ENCODE assay signal across 1 cellular context in the genomic region with DNA sequence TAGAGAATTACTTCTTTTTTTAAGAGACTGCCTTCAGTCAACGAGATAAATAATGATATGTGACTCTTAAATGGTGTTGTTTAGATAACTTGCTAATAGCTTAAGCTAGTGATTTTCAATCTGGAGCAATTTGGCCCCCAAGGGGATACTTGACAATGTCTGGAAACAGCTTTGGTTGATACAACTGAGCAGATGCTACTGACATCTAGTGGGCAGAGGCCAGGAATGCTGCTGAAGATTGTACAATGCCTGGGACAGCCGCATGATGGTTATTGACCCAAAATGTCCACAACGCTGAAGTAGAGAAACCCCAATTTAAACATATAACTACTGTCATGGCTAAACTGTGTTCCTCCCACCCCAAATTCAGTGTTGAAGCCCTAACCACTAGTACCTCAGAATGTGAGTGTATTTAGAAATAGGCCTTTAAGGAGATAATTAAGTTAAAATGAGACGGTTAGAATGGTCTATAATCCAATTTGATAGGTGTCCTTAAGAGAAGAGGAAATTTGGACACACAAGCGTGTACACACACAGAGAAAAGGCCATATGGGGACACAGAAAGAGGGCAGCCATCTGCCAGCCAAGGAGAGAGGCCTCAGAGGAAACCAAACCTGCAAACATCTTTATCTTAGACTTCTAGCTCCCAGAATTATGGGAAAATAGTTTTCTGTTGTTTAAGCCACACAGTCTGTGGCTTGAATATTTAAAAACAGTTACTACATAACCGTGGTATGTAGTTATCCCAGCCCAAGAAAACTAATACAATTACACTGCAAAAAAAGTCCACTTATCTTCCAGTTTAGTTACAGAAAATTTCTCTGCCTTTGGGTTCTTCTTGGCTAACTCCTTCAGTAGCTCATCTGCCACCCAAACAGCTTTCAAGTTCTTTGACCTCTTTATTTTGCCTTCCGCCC.
TF ChIP-seq lines count a peak whose summit lies in the region.

No MANE protein-coding gene starts in this region.

TF ChIP-seq in HepG2, 621 proteins besides CTCF, POLR2A, EP300 and RAD21 (continued from another document):
- TF ChIP-seq ZMYM4 (CRISPR knock-in tag; IDR thresholded peaks at IDR 0.05): peak; percentile 59
- TF ChIP-seq ZNF230 (CRISPR knock-in tag; IDR thresholded peaks at IDR 0.05): peak; percentile 46; the same call in 1 of the 2 replicates
- TF ChIP-seq, protein P1, sequence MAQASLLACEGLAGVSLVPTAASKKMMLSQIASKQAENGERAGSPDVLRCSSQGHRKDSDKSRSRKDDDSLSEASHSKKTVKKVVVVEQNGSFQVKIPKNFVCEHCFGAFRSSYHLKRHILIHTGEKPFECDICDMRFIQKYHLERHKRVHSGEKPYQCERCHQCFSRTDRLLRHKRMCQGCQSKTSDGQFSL (CRISPR knock-in tag; IDR thresholded peaks at IDR 0.05): no peak
- TF ChIP-seq TAF15 (IDR thresholded peaks at IDR 0.05; ENCODE audit: low read depth, low read length, poor library complexity, severe bottlenecking): no peak
- TF ChIP-seq ZNF180 (CRISPR knock-in tag; IDR thresholded peaks at IDR 0.05; ENCODE audit: borderline replicate concordance, low read depth): no peak
- no peak for TF ChIP-seq SCMH1 (CRISPR knock-in tag; IDR thresholded peaks at IDR 0.05; ENCODE audit: borderline replicate concordance)
- TF ChIP-seq, protein P2, sequence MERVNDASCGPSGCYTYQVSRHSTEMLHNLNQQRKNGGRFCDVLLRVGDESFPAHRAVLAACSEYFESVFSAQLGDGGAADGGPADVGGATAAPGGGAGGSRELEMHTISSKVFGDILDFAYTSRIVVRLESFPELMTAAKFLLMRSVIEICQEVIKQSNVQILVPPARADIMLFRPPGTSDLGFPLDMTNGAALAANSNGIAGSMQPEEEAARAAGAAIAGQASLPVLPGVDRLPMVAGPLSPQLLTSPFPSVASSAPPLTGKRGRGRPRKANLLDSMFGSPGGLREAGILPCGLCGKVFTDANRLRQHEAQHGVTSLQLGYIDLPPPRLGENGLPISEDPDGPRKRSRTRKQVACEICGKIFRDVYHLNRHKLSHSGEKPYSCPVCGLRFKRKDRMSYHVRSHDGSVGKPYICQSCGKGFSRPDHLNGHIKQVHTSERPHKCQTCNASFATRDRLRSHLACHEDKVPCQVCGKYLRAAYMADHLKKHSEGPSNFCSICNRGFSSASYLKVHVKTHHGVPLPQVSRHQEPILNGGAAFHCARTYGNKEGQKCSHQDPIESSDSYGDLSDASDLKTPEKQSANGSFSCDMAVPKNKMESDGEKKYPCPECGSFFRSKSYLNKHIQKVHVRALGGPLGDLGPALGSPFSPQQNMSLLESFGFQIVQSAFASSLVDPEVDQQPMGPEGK (CRISPR knock-in tag; IDR thresholded peaks at IDR 0.05): 0 out of 2 replicates have a peak, but pooled peaks have one; percentile 19
- TF ChIP-seq, protein P3, sequence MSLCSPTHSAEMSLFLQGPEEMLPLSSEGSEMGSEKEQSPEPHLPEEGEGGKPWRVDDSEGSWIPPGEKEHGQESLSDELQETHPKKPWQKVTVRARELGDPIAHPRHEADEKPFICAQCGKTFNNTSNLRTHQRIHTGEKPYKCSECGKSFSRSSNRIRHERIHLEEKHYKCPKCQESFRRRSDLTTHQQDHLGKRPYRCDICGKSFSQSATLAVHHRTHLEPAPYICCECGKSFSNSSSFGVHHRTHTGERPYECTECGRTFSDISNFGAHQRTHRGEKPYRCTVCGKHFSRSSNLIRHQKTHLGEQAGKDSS (CRISPR knock-in tag; IDR thresholded peaks at IDR 0.05; ENCODE audit: borderline replicate concordance, low read depth): no peak
- TF ChIP-seq LCORL (IDR thresholded peaks at IDR 0.05): no peak
- peak; percentile 55; the same call in 1 of the 2 replicates for TF ChIP-seq LCORL (CRISPR knock-in tag; IDR thresholded peaks at IDR 0.05)
- no peak for TF ChIP-seq MYC (CRISPR knock-in tag; IDR thresholded peaks at IDR 0.05; ENCODE audit: borderline replicate concordance)
- TF ChIP-seq ZNF878 (CRISPR knock-in tag; IDR thresholded peaks at IDR 0.05): no peak
- TF ChIP-seq NPAS2 (CRISPR knock-in tag; IDR thresholded peaks at IDR 0.05; ENCODE audit: borderline replicate concordance): no peak
- TF ChIP-seq ERF (CRISPR knock-in tag; IDR thresholded peaks at IDR 0.05): 0 out of 2 replicates have a peak, but pooled peaks have one; percentile 25
- no peak for TF ChIP-seq ZNF547 (CRISPR knock-in tag; IDR thresholded peaks at IDR 0.05)
- TF ChIP-seq KAT8 (CRISPR knock-in tag; IDR thresholded peaks at IDR 0.05): 0 out of 2 replicates have a peak, but pooled peaks have one; percentile 24
- no peak for TF ChIP-seq ZNF564 (CRISPR knock-in tag; IDR thresholded peaks at IDR 0.05)
- no peak for TF ChIP-seq ZFP41 (CRISPR knock-in tag; IDR thresholded peaks at IDR 0.05; ENCODE audit: borderline replicate concordance)
- TF ChIP-seq, protein P4, sequence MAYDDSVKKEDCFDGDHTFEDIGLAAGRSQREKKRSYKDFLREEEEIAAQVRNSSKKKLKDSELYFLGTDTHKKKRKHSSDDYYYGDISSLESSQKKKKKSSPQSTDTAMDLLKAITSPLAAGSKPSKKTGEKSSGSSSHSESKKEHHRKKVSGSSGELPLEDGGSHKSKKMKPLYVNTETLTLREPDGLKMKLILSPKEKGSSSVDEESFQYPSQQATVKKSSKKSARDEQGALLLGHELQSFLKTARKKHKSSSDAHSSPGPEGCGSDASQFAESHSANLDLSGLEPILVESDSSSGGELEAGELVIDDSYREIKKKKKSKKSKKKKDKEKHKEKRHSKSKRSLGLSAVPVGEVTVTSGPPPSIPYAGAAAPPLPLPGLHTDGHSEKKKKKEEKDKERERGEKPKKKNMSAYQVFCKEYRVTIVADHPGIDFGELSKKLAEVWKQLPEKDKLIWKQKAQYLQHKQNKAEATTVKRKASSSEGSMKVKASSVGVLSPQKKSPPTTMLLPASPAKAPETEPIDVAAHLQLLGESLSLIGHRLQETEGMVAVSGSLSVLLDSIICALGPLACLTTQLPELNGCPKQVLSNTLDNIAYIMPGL (CRISPR knock-in tag; IDR thresholded peaks at IDR 0.05; ENCODE audit: borderline replicate concordance in 1 of 2, low read depth in 1 of 2): 0 out of 4 replicates have a peak, but pooled peaks of 1 of the 2 experiments have one; percentile 24
- peak; percentile 34; the same call in 1 of the 2 replicates for TF ChIP-seq RXRB (CRISPR knock-in tag; IDR thresholded peaks at IDR 0.05; ENCODE audit: borderline replicate concordance)
- TF ChIP-seq, protein P5, sequence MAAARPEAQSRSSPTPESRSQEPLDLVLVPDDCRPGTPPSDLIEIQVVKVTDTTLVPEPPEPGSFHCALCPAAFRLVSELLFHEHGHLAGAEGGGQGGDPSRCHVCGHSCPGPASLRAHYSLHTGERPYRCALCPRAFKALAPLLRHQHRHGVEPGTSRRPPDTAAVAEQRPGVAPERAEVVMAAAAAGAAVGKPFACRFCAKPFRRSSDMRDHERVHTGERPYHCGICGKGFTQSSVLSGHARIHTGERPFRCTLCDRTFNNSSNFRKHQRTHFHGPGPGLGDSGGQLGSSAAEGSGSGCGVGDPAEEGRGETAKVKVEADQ (CRISPR knock-in tag; IDR thresholded peaks at IDR 0.05; ENCODE audit: borderline replicate concordance): no peak
